Comparison of ENCODE assay signal across 8 cellular contexts in the genomic region with DNA sequence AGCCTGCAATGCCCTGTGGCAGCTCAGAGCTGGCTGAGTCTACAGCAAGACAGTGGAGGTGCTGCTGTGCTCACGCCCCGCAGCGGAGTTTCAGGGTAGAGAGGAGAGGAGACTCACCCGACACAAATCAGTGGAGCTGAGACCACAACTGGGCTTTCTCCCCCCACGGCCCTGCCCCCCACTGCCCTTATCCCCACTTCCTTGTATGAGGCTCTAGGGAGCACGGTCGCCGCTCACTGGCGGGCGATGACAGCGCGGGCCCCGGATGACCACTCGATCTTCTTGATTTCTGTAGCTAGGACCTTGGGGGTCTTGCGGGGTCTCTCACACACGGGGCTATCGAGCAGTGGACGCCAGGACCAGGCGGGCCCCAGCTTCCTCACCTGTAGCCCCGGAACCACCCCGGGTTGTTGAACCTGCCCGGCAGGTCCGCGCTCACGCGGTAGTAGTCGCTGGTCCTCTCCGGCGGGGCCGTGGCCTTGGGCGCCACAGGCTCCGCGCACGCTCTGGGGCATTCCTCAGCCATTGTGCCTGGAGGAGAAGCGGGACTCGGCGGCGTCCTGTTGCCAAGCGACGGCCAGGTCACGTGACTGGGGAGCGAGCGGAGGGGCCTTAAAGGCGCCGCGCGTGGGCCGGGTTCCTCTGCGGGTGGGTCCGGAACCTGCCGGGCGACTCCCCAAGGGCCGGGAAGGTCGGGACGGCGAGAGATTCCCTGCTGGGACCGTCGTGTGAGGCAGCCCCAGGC. TPM values are rescaled to one million over a fixed set of nuclear protein-coding genes. Genes with fewer than 3 reads are reported as not detected.
DNase-seq lines count a peak whose midpoint lies in the region; FAIRE-seq and TF ChIP-seq lines count a peak whose summit lies in the region.

No MANE protein-coding gene starts in this region.

- H2AFZ ChIP-seq in hepatocyte = peak overlapping the region; percentile 95

- DNase-seq in DMS 273 treated with DMSO at 0.1 percent for 48 hours (lab: John Stamatoyannopoulos, UW) (peak; percentile 16), HEK293T (ENCODE audit: extremely low spot score) (peak; percentile 89), NCI-H146 treated with DMSO at 0.1 percent for 48 hours (lab: John Stamatoyannopoulos, UW; ENCODE audit: unreplicated experiment) (peak; percentile 64), T1000 (lab: John Stamatoyannopoulos, UW) (peak; percentile 79), astrocyte of the cerebellum (ENCODE audit: low read depth) (peak; percentile 62), hepatocyte (ENCODE audit: low spot score) (peak; percentile 96), urothelium cell line (ENCODE audit: low spot score) (peak; percentile 92)

- in situ Hi-C loops in astrocyte of the cerebellum (cut with HindIII; ENCODE audit: low sequenced_read_pairs) = loop anchor here (10.0 kb wide), 1 partner anchor 215 kb away; no protein-coding TSS in a partner anchor

- CTCF ChIA-PET in HEK293T (lab: Yijun Ruan, JAX) = no interaction called here

- POLR2A ChIA-PET in HEK293T (lab: Yijun Ruan, JAX) = interaction anchor here (0.6 to 1.5 kb wide), 2 partner anchors 9 to 19 kb away, joined by 3 to 4 read pairs; no protein-coding TSS in a partner anchor

- peak; percentile 68 for FAIRE-seq in urothelium cell line (lab: Jason Lieb, UNC)

- 1% methylated on average over 46 of the region's 58 CpGs for WGBS in hepatocyte (ENCODE audit: low lambda C conversion rate, missing lambda C conversion rate)

- H3K4me3 ChIP-seq in astrocyte of the cerebellum (ENCODE audit: low read depth, low read length) = peak overlapping the region; percentile 87
- peak overlapping the region; percentile 92 for H3K4me3 ChIP-seq in hepatocyte
- peak overlapping the region; percentile 75 for H3K4me3 ChIP-seq in rectal smooth muscle tissue (ENCODE audit: low read length)

- peak overlapping the region; percentile 99 for H3K4me2 ChIP-seq in hepatocyte

- peaks cover 7% of the 10 kb centered on the region for H3K4me1 ChIP-seq in hepatocyte (ENCODE audit: insufficient read depth)
- H3K4me1 ChIP-seq in rectal smooth muscle tissue (ENCODE audit: control insufficient read depth, insufficient read depth, low read length) = peaks cover 8% of the 10 kb centered on the region

- H4K20me1 ChIP-seq in hepatocyte (ENCODE audit: insufficient read depth, poor library complexity, severe bottlenecking) = peaks cover 5% of the 10 kb centered on the region

- peak overlapping the region; percentile 76 for H3K27ac ChIP-seq in hepatocyte
- H3K27ac ChIP-seq in rectal smooth muscle tissue (ENCODE audit: low read depth, low read length) = peak overlapping the region; percentile 49

- TF ChIP-seq CTCF in astrocyte of the cerebellum (IDR thresholded peaks at IDR 0.05; ENCODE audit: low read depth, low read length, missing control alignments) = no peak
- TF ChIP-seq CTCF in hepatocyte (IDR thresholded peaks at IDR 0.05; ENCODE audit: poor library complexity) = no peak

- H3K9me2 ChIP-seq in hepatocyte (replicated peaks; ENCODE audit: insufficient read depth) = no peaks in the 10 kb centered on the region

- no peaks in the 10 kb centered on the region for H3K9me3 ChIP-seq in hepatocyte (ENCODE audit: low read depth)

- peaks cover 17% of the 10 kb centered on the region for H3K79me2 ChIP-seq in hepatocyte

- H3K9ac ChIP-seq in rectal smooth muscle tissue (ENCODE audit: low read length) = peak overlapping the region; percentile 10

- H3K27me3 ChIP-seq in hepatocyte (no peaks in the 10 kb centered on the region), rectal smooth muscle tissue (ENCODE audit: control insufficient read depth, insufficient read depth, low read length) (no peaks in the 10 kb centered on the region)

- H3K36me3 ChIP-seq in hepatocyte (replicated peaks; ENCODE audit: insufficient read depth, low read depth) = no peaks in the 10 kb centered on the region
- peaks cover 14% of the 10 kb centered on the region for H3K36me3 ChIP-seq in rectal smooth muscle tissue (ENCODE audit: control insufficient read depth, insufficient read depth, low read length)

TF ChIP-seq in HEK293T, 16 proteins besides CTCF, POLR2A, EP300 and RAD21:
- TF ChIP-seq TARDBP (IDR thresholded peaks at IDR 0.05) = peak; percentile 83; the same call in 1 of the 2 replicates
- TF ChIP-seq L3MBTL2 (conservative IDR thresholded peaks at IDR 0.05) = peak; percentile 43; the same call in 1 of the 2 replicates
- TF ChIP-seq HDGF (IDR thresholded peaks at IDR 0.05; ENCODE audit: borderline replicate concordance) = no peak

RNA-seq across cellular contexts. Expression of a gene that starts 1.0 kb away (rescaled TPM):
- 22.4 and 28.0 TPM in 2 replicates for total RNA-seq in hepatocyte
- 57.0 and 59.1 TPM in 2 replicates for polyA plus RNA-seq in hepatocyte

RNA-seq across cellular contexts. Expression of a gene that starts 19.9 kb away (rescaled TPM):
- 12.5 and 15.6 TPM in 2 replicates for total RNA-seq in hepatocyte
- 9.1 and 15.0 TPM in 2 replicates for polyA plus RNA-seq in hepatocyte

RNA-seq across cellular contexts. Expression of a gene that starts 21.7 kb away (rescaled TPM):
- total RNA-seq in hepatocyte = not detected in 2 replicates
- 0.63 TPM in 1 of 2 replicates, not detected in the other for polyA plus RNA-seq in hepatocyte

RNA-seq across cellular contexts. Expression of a gene that starts 46.4 kb away (rescaled TPM):
- not detected in 2 replicates for total RNA-seq in hepatocyte
- not detected in 2 replicates for polyA plus RNA-seq in hepatocyte

Comparison
In these comparisons a context has a peak if more than half of its experiments do, and no peak if none do; other contexts are left out.
1. Peak in every context shown above with its lines: DNase-seq, H3K4me3 ChIP-seq and H3K27ac ChIP-seq.
2. DNase-seq: peak in every context shown above with its lines; median percentile 96 in hepatocyte; 92 in urothelium cell line; 89 in HEK293T; 79 in T1000; 64 in NCI-H146 treated with DMSO at 0.1 percent for 48 hours; 62 in astrocyte of the cerebellum; 16 in DMS 273 treated with DMSO at 0.1 percent for 48 hours.